32 cellular contexts compared by ENCODE assay signal in genomic region chr11:91470656-91471055, GRCh38.
"Had no signal": no experiment of that assay in that cellular context is flagged by ENCODE, and none has a peak within 500 bp of the region (broad histone marks: within the 10 kb centered on the region; RNA-seq: fewer than 3 reads in every experiment).

No MANE protein-coding gene starts in this region.

- H3K4me3 ChIP-seq: cardiac muscle cell, SJCRH30, SK-N-MC had no signal

- H3K4me3 Mint-ChIP-seq: activated CD4-positive, alpha-beta T cell treated with anti-CD3 and anti-CD28 coated beads for 36 hours; activated CD4-positive, alpha-beta T cell treated with anti-CD3 and anti-CD28 coated beads, Interleukin-2, amount 10 ng/mL, durations not matched to agents 7 days and 5 days; activated CD8-positive, alpha-beta T cell treated with anti-CD3 and anti-CD28 coated beads, Interleukin-2, amount 10 ng/mL, durations not matched to agents 7 days and 5 days; activated naive CD4-positive, alpha-beta T cell treated with anti-CD3 and anti-CD28 coated beads, Interleukin-2, amount 50 U/mL, for 24 hours; activated naive CD8-positive, alpha-beta T cell treated with anti-CD3 and anti-CD28 coated beads, Interleukin-2, amount 10 ng/mL, durations not matched to agents 7 days and 5 days; activated T-cell treated with anti-CD3 and anti-CD28 coated beads, Interleukin-2, amount 50 U/mL, for 24 hours; brain; central memory CD8-positive, alpha-beta T cell; T-helper 1 cell treated with Interleukin-12 subunit alpha and Interleukin-12 subunit beta and Interleukin-4 antibody, amounts not matched to agents 30 μg/mL and 1 μg/mL, for 36 hours; T-helper 2 cell treated with Interferon-gamma antibody and Interleukin-4, amounts not matched to agents 5 μg/mL and 100 μg/mL, for 36 hours; WTC11 had no signal

- H3K27me3 Mint-ChIP-seq: activated CD4-positive, alpha-beta T cell treated with anti-CD3 and anti-CD28 coated beads for 36 hours; activated CD4-positive, alpha-beta T cell treated with anti-CD3 and anti-CD28 coated beads, Interleukin-2, amount 10 ng/mL, durations not matched to agents 7 days and 5 days; activated naive CD4-positive, alpha-beta T cell treated with anti-CD3 and anti-CD28 coated beads, Interleukin-2, amount 50 U/mL, for 24 hours; activated naive CD8-positive, alpha-beta T cell treated with anti-CD3 and anti-CD28 coated beads, Interleukin-2, amount 10 ng/mL, durations not matched to agents 7 days and 5 days; activated T-cell treated with anti-CD3 and anti-CD28 coated beads, Interleukin-2, amount 50 U/mL, for 24 hours; central memory CD8-positive, alpha-beta T cell had no signal

- H3K4me1 ChIP-seq: SJCRH30 had no signal

- H3K27ac ChIP-seq: cardiac muscle cell, SJCRH30, SK-N-MC had no signal

- DNase-seq: activated CD4-positive, alpha-beta T cell treated with anti-CD3 and anti-CD28 coated beads for 36 hours; activated CD4-positive, alpha-beta T cell treated with anti-CD3 and anti-CD28 coated beads, Interleukin-2, amount 10 ng/mL, durations not matched to agents 7 days and 5 days; activated CD4-positive, alpha-beta T cell treated with anti-CD3 and anti-CD28 coated beads, Interleukin-2, amount 50 U/mL, for 48 hours; activated CD8-positive, alpha-beta T cell treated with anti-CD3 and anti-CD28 coated beads, Interleukin-2, amount 10 ng/mL, durations not matched to agents 7 days and 5 days; activated gamma-delta T cell; activated naive CD4-positive, alpha-beta T cell treated with Interleukin-2 at 50 U/mL for 16 hours; activated naive CD8-positive, alpha-beta T cell treated with anti-CD3 and anti-CD28 coated beads, Interleukin-2, amount 10 ng/mL, durations not matched to agents 7 days and 5 days; activated T-cell treated with anti-CD3 and anti-CD28 coated beads, Interleukin-2, amount 50 U/mL, for 24 hours; Kasumi-1; KG1; NCI-H1105 treated with DMSO at 0.1 percent for 48 hours; NCI-H1436; NCI-H1694; NCI-H1930; NCI-H2081 treated with DMSO at 0.1 percent for 48 hours; NCI-H226; NCI-H524 treated with DMSO at 0.1 percent for 48 hours; NCI-H748 treated with DMSO at 0.1 percent for 48 hours; Right ventricle myocardium superior; SJCRH30 had no signal

- H3K9me3 ChIP-seq: SJCRH30 had no signal

- H3K36me3 ChIP-seq: cardiac muscle cell, SJCRH30 had no signal

- H3K36me3 Mint-ChIP-seq: activated naive CD4-positive, alpha-beta T cell treated with anti-CD3 and anti-CD28 coated beads, Interleukin-2, amount 50 U/mL, for 24 hours; activated naive CD8-positive, alpha-beta T cell treated with anti-CD3 and anti-CD28 coated beads, Interleukin-2, amount 10 ng/mL, durations not matched to agents 7 days and 5 days; brain; WTC11 had no signal

- H3K9me3 Mint-ChIP-seq: WTC11 had no signal

- FAIRE-seq: astrocyte, TTC549 had no signal

- ATAC-seq: activated CD4-positive, alpha-beta T cell treated with anti-CD3 and anti-CD28 coated beads for 36 hours; activated CD4-positive, CD25-positive, alpha-beta regulatory T cell treated with anti-CD3 and anti-CD28 coated beads, Interleukin-2, amount 50 U/mL, for 24 hours; activated CD8-positive, alpha-beta T cell treated with anti-CD3 and anti-CD28 coated beads, Interleukin-2, amount 10 ng/mL, durations not matched to agents 7 days and 5 days; WTC11 had no signal

- H3K27me3 ChIP-seq: cardiac muscle cell, SJCRH30 had no signal

- H3K4me1 Mint-ChIP-seq: activated CD4-positive, alpha-beta T cell treated with anti-CD3 and anti-CD28 coated beads for 36 hours; activated CD4-positive, alpha-beta T cell treated with anti-CD3 and anti-CD28 coated beads, Interleukin-2, amount 10 ng/mL, durations not matched to agents 7 days and 5 days; activated naive CD4-positive, alpha-beta T cell treated with anti-CD3 and anti-CD28 coated beads, Interleukin-2, amount 50 U/mL, for 24 hours; activated naive CD8-positive, alpha-beta T cell treated with anti-CD3 and anti-CD28 coated beads, Interleukin-2, amount 10 ng/mL, durations not matched to agents 7 days and 5 days; brain; central memory CD8-positive, alpha-beta T cell had no signal

- H3K27ac Mint-ChIP-seq: activated CD4-positive, alpha-beta T cell treated with anti-CD3 and anti-CD28 coated beads for 36 hours; activated CD4-positive, alpha-beta T cell treated with anti-CD3 and anti-CD28 coated beads, Interleukin-2, amount 10 ng/mL, durations not matched to agents 7 days and 5 days; activated CD8-positive, alpha-beta T cell treated with anti-CD3 and anti-CD28 coated beads, Interleukin-2, amount 10 ng/mL, durations not matched to agents 7 days and 5 days; activated naive CD4-positive, alpha-beta T cell treated with anti-CD3 and anti-CD28 coated beads, Interleukin-2, amount 50 U/mL, for 24 hours; activated naive CD8-positive, alpha-beta T cell treated with anti-CD3 and anti-CD28 coated beads, Interleukin-2, amount 10 ng/mL, durations not matched to agents 7 days and 5 days; activated T-cell treated with anti-CD3 and anti-CD28 coated beads, Interleukin-2, amount 50 U/mL, for 24 hours; activated T-helper 2 cell treated with anti-CD3 and anti-CD28 coated beads, Interferon-gamma antibody, Interleukin-2, Interleukin-4, amounts not matched to agents 10 μg/mL and 5 μg/mL and 100 μg/mL, durations not matched to agents 14 hours and 24 hours and 36 hours; brain; T-helper 1 cell treated with Interleukin-12 subunit alpha and Interleukin-12 subunit beta and Interleukin-4 antibody, amounts not matched to agents 30 μg/mL and 1 μg/mL, for 36 hours; T-helper 2 cell treated with Interferon-gamma antibody and Interleukin-4, amounts not matched to agents 5 μg/mL and 100 μg/mL, for 36 hours; WTC11 had no signal
